1 cellular context compared by ENCODE assay signal in the genomic region with DNA sequence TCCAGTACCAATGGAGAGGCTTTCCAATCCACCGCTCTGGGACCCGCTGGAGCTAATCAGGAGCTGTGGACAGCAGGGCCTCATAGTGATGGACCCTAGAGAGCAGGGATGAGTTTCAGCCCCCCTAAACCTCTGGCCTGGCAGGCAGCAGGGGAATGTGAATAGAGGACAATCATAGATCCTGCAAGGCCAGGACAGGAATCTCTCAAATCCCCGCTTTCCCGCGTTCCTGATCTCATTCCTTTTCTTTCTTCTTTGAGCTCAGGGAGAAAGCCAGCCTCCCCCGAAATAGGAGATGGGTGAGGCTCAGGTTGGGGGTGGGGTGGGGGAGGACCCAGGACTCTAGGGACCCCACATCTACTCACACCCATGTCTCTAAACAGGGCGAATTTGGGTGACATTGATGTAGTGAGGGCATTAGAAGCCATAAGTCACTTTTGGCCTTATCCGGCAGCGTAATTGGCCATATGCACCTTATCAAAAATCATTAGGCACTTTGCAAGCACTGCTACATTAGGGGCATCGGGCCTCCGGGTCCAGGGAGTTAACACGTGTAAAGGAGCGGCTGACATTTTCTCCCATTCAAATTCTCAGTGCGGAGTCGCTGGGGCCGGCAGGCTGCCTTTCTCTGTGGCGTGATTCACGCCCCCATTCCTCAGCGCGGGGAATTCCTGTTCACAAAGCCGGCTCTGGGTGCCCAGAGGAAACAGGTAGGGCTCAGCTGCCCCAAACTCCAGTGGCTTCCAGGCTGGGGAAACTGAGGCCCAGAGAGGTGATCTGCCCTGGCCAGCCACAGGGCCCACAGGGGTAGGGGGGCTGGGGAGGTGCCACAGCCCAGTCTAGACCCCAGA.
TF ChIP-seq lines count a peak whose summit lies in the region.

No MANE protein-coding gene starts in this region.

TF ChIP-seq in endothelial cell of umbilical vein, 7 proteins besides CTCF, POLR2A, EP300 and RAD21 (continued from another document):
- no peak for TF ChIP-seq MYC (IDR thresholded peaks at IDR 0.05; ENCODE audit: low read depth, low read length)
- TF ChIP-seq, protein P1, sequence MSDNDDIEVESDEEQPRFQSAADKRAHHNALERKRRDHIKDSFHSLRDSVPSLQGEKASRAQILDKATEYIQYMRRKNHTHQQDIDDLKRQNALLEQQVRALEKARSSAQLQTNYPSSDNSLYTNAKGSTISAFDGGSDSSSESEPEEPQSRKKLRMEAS (IDR thresholded peaks at IDR 0.05; ENCODE audit: insufficient read depth, insufficient read length) = no peak
TF ChIP-seq in endothelial cell of umbilical vein: peak in this region for 1.
